ENCODE assay signal across 14 cellular contexts in the genomic region with DNA sequence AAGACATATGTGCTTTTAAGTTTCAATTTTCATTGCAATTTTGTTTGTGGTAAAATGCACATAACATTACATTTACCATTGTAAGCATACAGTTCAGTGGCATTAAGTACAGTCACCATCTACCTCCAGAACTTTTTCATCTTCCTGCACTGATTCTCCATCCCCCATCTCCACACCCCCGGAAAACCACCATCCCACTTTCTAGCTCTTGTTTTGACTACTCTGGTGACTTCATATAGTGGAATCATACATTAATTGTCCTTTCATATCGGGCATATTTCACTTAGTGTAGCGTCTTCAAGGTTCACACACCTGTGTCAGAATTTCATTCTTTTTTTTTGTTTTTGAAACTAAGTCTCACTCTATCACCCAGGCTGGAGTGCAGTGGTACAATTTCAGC.
"Had no signal": no experiment of that assay in that cellular context is flagged by ENCODE, and none has a peak within 500 bp of the region (broad histone marks: within the 10 kb centered on the region; RNA-seq: fewer than 3 reads in every experiment).

No MANE protein-coding gene starts in this region.

- H3K9me3 ChIP-seq: esophagus muscularis mucosa, ovary, right lobe of liver, tibial artery had no signal

- H3K27ac Mint-ChIP-seq: activated B cell treated with CpG ODN at 0.5 μM for 24 hours; activated naive CD8-positive, alpha-beta T cell; neural progenitor cell had no signal

- DNase-seq: activated B cell treated with CpG ODN at 0.5 μM for 24 hours; activated CD8-positive, alpha-beta memory T cell treated with anti-CD3 and anti-CD28 coated beads for 24 hours; islet precursor cell; ovary; right lobe of liver; SW 1271; tibial artery had no signal

- H3K27ac ChIP-seq: coronary artery, esophagus muscularis mucosa, neural progenitor cell, ovary, right lobe of liver, tibial artery had no signal

- H3K9me3 Mint-ChIP-seq: activated B cell treated with CpG ODN at 0.5 μM for 24 hours; brain; central memory CD8-positive, alpha-beta T cell; neural progenitor cell had no signal

- H3K4me3 ChIP-seq: coronary artery, esophagus muscularis mucosa, neural progenitor cell, ovary, right lobe of liver, smooth muscle cell, tibial artery had no signal

- H3K27me3 ChIP-seq: esophagus muscularis mucosa, neural progenitor cell, ovary, right lobe of liver, tibial artery had no signal

- H3K36me3 ChIP-seq: esophagus muscularis mucosa, neural progenitor cell, ovary, right lobe of liver, tibial artery had no signal

- H3K4me3 Mint-ChIP-seq: activated B cell treated with CpG ODN at 0.5 μM for 24 hours; activated naive CD8-positive, alpha-beta T cell; brain; central memory CD8-positive, alpha-beta T cell; neural progenitor cell had no signal

- H3K4me1 ChIP-seq: neural progenitor cell, right lobe of liver had no signal

- ATAC-seq: right lobe of liver had no signal

- H3K27me3 Mint-ChIP-seq: activated B cell treated with CpG ODN at 0.5 μM for 24 hours; activated naive CD8-positive, alpha-beta T cell; brain; central memory CD8-positive, alpha-beta T cell had no signal
